ENCODE assay signal across 21 cellular contexts in genomic region chr18:32851936-32852335, GRCh38.
"Had no signal": no experiment of that assay in that cellular context is flagged by ENCODE, and none has a peak within 500 bp of the region (broad histone marks: within the 10 kb centered on the region; RNA-seq: fewer than 3 reads in every experiment).

No MANE protein-coding gene starts in this region.

- H3K4me3 ChIP-seq: adrenal gland, SJCRH30 had no signal

- ATAC-seq: activated CD4-positive, alpha-beta T cell treated with anti-CD3 and anti-CD28 coated beads for 36 hours; activated T-cell treated with anti-CD3 and anti-CD28 coated beads, Interleukin-2, amount 50 U/mL, for 72 hours; Right ventricle myocardium inferior had no signal

- DNase-seq: activated CD4-positive, alpha-beta memory T cell treated with anti-CD3 and anti-CD28 coated beads, Interleukin-2, amount 10 ng/mL, durations not matched to agents 7 days and 5 days; activated CD4-positive, alpha-beta T cell treated with anti-CD3 and anti-CD28 coated beads for 36 hours; activated CD4-positive, alpha-beta T cell treated with anti-CD3 and anti-CD28 coated beads, Interleukin-2, amount 50 U/mL, for 1 hour; activated naive CD4-positive, alpha-beta T cell treated with anti-CD3 and anti-CD28 coated beads, Interleukin-2, amount 50 U/mL, for 16 hours; activated naive CD8-positive, alpha-beta T cell treated with anti-CD3 and anti-CD28 coated beads, Interleukin-2, amount 10 ng/mL, durations not matched to agents 7 days and 5 days; activated T-cell treated with anti-CD3 and anti-CD28 coated beads for 4 hours; activated T-cell treated with anti-CD3 and anti-CD28 coated beads, Interleukin-2, amount 50 U/mL, for 72 hours; adrenal gland; anterior cingulate cortex; MM.1S; NCI-H1105 treated with DMSO at 0.1 percent for 48 hours; NCI-H1436 treated with DMSO at 0.1 percent for 48 hours; NCI-H187; NCI-H2081; NCI-H510A treated with DMSO at 0.1 percent for 48 hours; RPMI8226; SJCRH30; SK-N-SH; T-helper 1 cell; WERI-Rb-1 had no signal
